Comparison of ENCODE assay signal across 9 cellular contexts in genomic region chr14:89013098-89013504, GRCh38.
DNase-seq lines count a peak whose midpoint lies in the region; ATAC-seq and TF ChIP-seq lines count a peak whose summit lies in the region.
"Had no signal": no experiment of that assay in that cellular context is flagged by ENCODE, and none has a peak within 500 bp of the region (broad histone marks: within the 10 kb centered on the region; RNA-seq: fewer than 3 reads in every experiment).

No MANE protein-coding gene starts in this region.

- no peaks in the 10 kb centered on the region for H3K27me3 ChIP-seq in Peyer's patch

- DNase-seq in AG04449 (ENCODE audit: low read depth, low spot score) (no peak), Peyer's patch (peak in 2 of 3 donors; percentile 69 to 77), fibroblast of pulmonary artery (ENCODE audit: low read depth) (peak; percentile 42), retina (no peak), AG20443 (ENCODE audit: low spot score) (no peak)
- DNase-seq: midbrain had no signal

- TF ChIP-seq POLR2A in Peyer's patch (IDR thresholded peaks at IDR 0.05), result peak in 1 of 2 donors; percentile 35

- ATAC-seq in GM19351 (IDR thresholded peaks at IDR 0.05; ENCODE audit: unreplicated experiment) (peak; percentile 47), HG02610 (IDR thresholded peaks at IDR 0.05; ENCODE audit: unreplicated experiment) (no peak), HG03280 (IDR thresholded peaks at IDR 0.05; ENCODE audit: unreplicated experiment) (no peak)

- no peak overlapping the region for H3K27ac ChIP-seq in Peyer's patch

- POLR2A ChIA-PET in AG04449 (lab: Yijun Ruan, JAX), result no interaction called here

- CTCF ChIA-PET in AG04449 (lab: Yijun Ruan, JAX), result interaction anchor here (0.6 to 2.4 kb wide), 10 partner anchors 9 to 348 kb away, joined by 3 to 16 read pairs (median 4); partner anchors contain the start of gene EML5

- TF ChIP-seq CTCF in AG04449 (IDR thresholded peaks at IDR 0.05; ENCODE audit: insufficient read depth, low read length, missing control alignments) (peak; percentile 25), Peyer's patch (IDR thresholded peaks at IDR 0.05) (peak in 4 of 6 experiments; percentile 15 to 69 (median 49)), fibroblast of pulmonary artery (IDR thresholded peaks at IDR 0.05; ENCODE audit: low read length, missing control alignments) (peak; percentile 37)

- H3K4me1 ChIP-seq in Peyer's patch, result no peaks in the 10 kb centered on the region

- no peaks in the 10 kb centered on the region for H3K36me3 ChIP-seq in Peyer's patch

- no peaks in the 10 kb centered on the region for H3K9me3 ChIP-seq in Peyer's patch

- H3K4me3 ChIP-seq in AG04449 (ENCODE audit: low read depth, low read length) (no peak overlapping the region), Peyer's patch (peak overlapping the region in 2 of 4 donors; percentile 32 to 37), fibroblast of pulmonary artery (replicated peaks; ENCODE audit: low read depth, low read length) (no peak overlapping the region)

Comparison
In these comparisons a context has a peak if more than half of its experiments do, and no peak if none do; other contexts are left out.
1. DNase-seq: peak in Peyer's patch (2 of 3) and fibroblast of pulmonary artery (single experiment); none in AG04449 (single experiment), retina (single experiment) and AG20443 (single experiment).
2. Peak in every context shown above with its lines, with median percentiles within 50 percentile points of each other: CTCF ChIP-seq.